23 cellular contexts compared by ENCODE assay signal in genomic region chr3:55923207-55923606, GRCh38.
A peak's percentile ranks its signal among the peaks of the same experiment; 100 is the strongest.
DNase-seq lines count a peak whose midpoint lies in the region; ATAC-seq and TF ChIP-seq lines count a peak whose summit lies in the region.
"Had no signal": no experiment of that assay in that cellular context is flagged by ENCODE, and none has a peak within 500 bp of the region (broad histone marks: within the 10 kb centered on the region; RNA-seq: fewer than 3 reads in every experiment).

No MANE protein-coding gene starts in this region.

- peaks cover 21% of the 10 kb centered on the region for H3K27me3 Mint-ChIP-seq in osteocyte (ENCODE audit: unreplicated experiment)

- H3K9me3 Mint-ChIP-seq in osteocyte (ENCODE audit: unreplicated experiment), result no peaks in the 10 kb centered on the region
- H3K9me3 Mint-ChIP-seq: CD8-positive, alpha-beta T cell had no signal

- no peak overlapping the region for H3K27ac Mint-ChIP-seq in osteocyte (ENCODE audit: unreplicated experiment)
- H3K27ac Mint-ChIP-seq: CD8-positive, alpha-beta T cell had no signal

- no peaks in the 10 kb centered on the region for H3K4me1 Mint-ChIP-seq in osteocyte (ENCODE audit: unreplicated experiment)

- no peak for TF ChIP-seq CTCF in osteocyte (IDR thresholded peaks at IDR 0.05)

- H3K36me3 Mint-ChIP-seq in osteocyte (ENCODE audit: unreplicated experiment), result no peaks in the 10 kb centered on the region
- H3K36me3 Mint-ChIP-seq: CD8-positive, alpha-beta T cell had no signal

- ATAC-seq in GM18511 (IDR thresholded peaks at IDR 0.05; ENCODE audit: unreplicated experiment), result peak; percentile 82
- peak; percentile 51 for ATAC-seq in HG03520 (IDR thresholded peaks at IDR 0.05; ENCODE audit: unreplicated experiment)
- ATAC-seq in left lobe of liver, result no peak
- ATAC-seq: CD8-positive, alpha-beta T cell; HCT116 had no signal

- peak; percentile 7 for DNase-seq in COLO668 (lab: John Stamatoyannopoulos, UW; ENCODE audit: unreplicated experiment)
- peak; percentile 6 for DNase-seq in kidney glomerular epithelial cell (lab: John Stamatoyannopoulos, UW)
- DNase-seq in osteocyte (ENCODE audit: extremely low spot score, unreplicated experiment), result no peak
- DNase-seq in NCI-H2196 (lab: John Stamatoyannopoulos, UW; ENCODE audit: unreplicated experiment), result no peak
- no peak for DNase-seq in left lobe of liver (ENCODE audit: low spot score)
- DNase-seq in stimulated activated CD4-positive, alpha-beta T cell treated with anti-CD3 and anti-CD28 coated beads, Interleukin-4, amount 100 ng/mL, for 4 hours, result no peak
- DNase-seq: CD8-positive, alpha-beta T cell; DMS 273 treated with DMSO at 0.1 percent for 48 hours; DND-41; IMR-90; KG1; MG63; NCI-H1694; NCI-H2029 treated with DMSO at 0.1 percent for 48 hours; NCI-H2171 treated with DMSO at 0.1 percent for 48 hours; NCI-H524; NCI-H748 treated with DMSO at 0.1 percent for 48 hours; NK-92 treated with Interleukin-12 subunit alpha and Interleukin-12 subunit beta, amount 100 ng/mL, for 24 hours; Right ventricle myocardium superior; RPMI8226 had no signal

- H3K4me3 Mint-ChIP-seq in osteocyte (ENCODE audit: unreplicated experiment), result no peak overlapping the region
- H3K4me3 Mint-ChIP-seq: CD8-positive, alpha-beta T cell had no signal

Comparison
In these comparisons a context has a peak if more than half of its experiments do, and no peak if none do; other contexts are left out.
1. DNase-seq: peak in COLO668 (single experiment) and kidney glomerular epithelial cell (single experiment); none in osteocyte (single experiment), NCI-H2196 (single experiment), left lobe of liver (single experiment) and stimulated activated CD4-positive, alpha-beta T cell treated with anti-CD3 and anti-CD28 coated beads, Interleukin-4, amount 100 ng/mL, for 4 hours (0 of 2).